26 cellular contexts compared by ENCODE assay signal in the genomic region with DNA sequence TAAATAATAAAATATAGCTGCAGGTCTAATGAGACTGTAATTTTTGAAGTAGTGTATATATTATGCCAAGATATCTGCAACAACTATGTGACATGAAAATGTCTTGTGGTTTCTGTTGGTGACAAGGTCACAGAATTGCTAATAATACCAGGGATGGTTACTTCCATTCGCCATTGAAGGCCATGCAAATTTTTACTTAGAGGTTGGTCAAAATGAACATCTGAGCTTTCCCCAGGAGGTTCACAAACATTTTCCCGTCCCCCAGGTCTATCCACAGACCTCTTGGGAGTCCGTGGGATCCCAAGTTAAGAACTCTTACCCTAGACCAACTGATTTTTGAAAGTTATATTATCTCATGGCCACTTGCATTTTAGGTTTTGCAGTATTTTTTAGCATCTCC.
"Had no signal": no experiment of that assay in that cellular context is flagged by ENCODE, and none has a peak within 500 bp of the region (broad histone marks: within the 10 kb centered on the region; RNA-seq: fewer than 3 reads in every experiment).

No MANE protein-coding gene starts in this region.

- H3K4me3 ChIP-seq: body of pancreas, coronary artery, Peyer's patch, SJCRH30 had no signal

- H3K27ac ChIP-seq: body of pancreas, Peyer's patch, RWPE1, SJCRH30 had no signal

- H3K27me3 ChIP-seq: body of pancreas, Peyer's patch, SJCRH30 had no signal

- H3K9me3 ChIP-seq: body of pancreas, Peyer's patch, SJCRH30, SK-N-SH had no signal

- ATAC-seq: activated CD4-positive, CD25-positive, alpha-beta regulatory T cell treated with anti-CD3 and anti-CD28 coated beads, Interleukin-2, amount 50 U/mL, for 24 hours; activated CD8-positive, alpha-beta memory T cell treated with anti-CD3 and anti-CD28 coated beads, Interleukin-2, amount 10 ng/mL, durations not matched to agents 7 days and 5 days; body of pancreas had no signal

- DNase-seq: activated CD4-positive, alpha-beta T cell treated with anti-CD3 and anti-CD28 coated beads for 48 hours; activated CD4-positive, alpha-beta T cell treated with anti-CD3 and anti-CD28 coated beads, Interleukin-2, amount 50 U/mL, for 4 hours; activated CD8-positive, alpha-beta memory T cell treated with anti-CD3 and anti-CD28 coated beads, Interleukin-2, amount 10 ng/mL, durations not matched to agents 7 days and 5 days; activated effector memory CD4-positive, alpha-beta T cell treated with Interleukin-2 at 50 U/mL for 16 hours; activated naive CD4-positive, alpha-beta T cell; activated T-cell treated with anti-CD3 and anti-CD28 coated beads, Interleukin-2, amount 50 U/mL, for 24 hours; aorta; body of pancreas; central memory CD4-positive, alpha-beta T cell; NCI-H1092; NCI-H1417; NCI-H1930; NCI-H2171; NCI-H2227 treated with DMSO at 0.1 percent for 48 hours; NCI-H446 treated with DMSO at 0.1 percent for 48 hours; NCI-H524 treated with DMSO at 0.1 percent for 48 hours; NCI-H774; Peyer's patch; Right ventricle myocardium superior; SJCRH30; SK-N-SH; T-helper 1 cell had no signal

- FAIRE-seq: bronchial epithelial cell had no signal
